Comparison of ENCODE assay signal across 9 cellular contexts in genomic region chr15:56821721-56822425, GRCh38.
DNase-seq lines count a peak whose midpoint lies in the region; ATAC-seq, FAIRE-seq and TF ChIP-seq lines count a peak whose summit lies in the region.
"Had no signal": no experiment of that assay in that cellular context is flagged by ENCODE, and none has a peak within 500 bp of the region (broad histone marks: within the 10 kb centered on the region; RNA-seq: fewer than 3 reads in every experiment).

No MANE protein-coding gene starts in this region.

- no peaks in the 10 kb centered on the region for H3K27me3 ChIP-seq in CD8-positive, alpha-beta T cell (ENCODE audit: insufficient read depth, low read length)
- H3K27me3 ChIP-seq in IMR-90 (ENCODE audit: control insufficient read depth, insufficient read depth, low read length) (no peaks in the 10 kb centered on the region), sigmoid colon (no peaks in the 10 kb centered on the region)

- 0 out of 3 replicates have a peak overlapping the region, but pooled peaks have one; percentile 2 for H2BK15ac ChIP-seq in IMR-90 (ENCODE audit: low read depth, low read length)

- no peaks in the 10 kb centered on the region for H3K36me3 Mint-ChIP-seq in CD8-positive, alpha-beta T cell

- TF ChIP-seq RAD21 in IMR-90 (IDR thresholded peaks at IDR 0.05; ENCODE audit: low read length): peak; percentile 85

- H3K27ac Mint-ChIP-seq in CD8-positive, alpha-beta T cell: no peak overlapping the region

- TF ChIP-seq POLR2A in IMR-90 (IDR thresholded peaks at IDR 0.05; ENCODE audit: low read depth, low read length) (no peak), sigmoid colon (IDR thresholded peaks at IDR 0.05) (no peak)

- no peak overlapping the region for H3K18ac ChIP-seq in IMR-90 (ENCODE audit: low read depth, low read length)

- no peak overlapping the region for H3K9ac ChIP-seq in IMR-90 (ENCODE audit: low read depth, low read length)

- TF ChIP-seq CTCF in CD8-positive, alpha-beta T cell (IDR thresholded peaks at IDR 0.05): no peak
- TF ChIP-seq CTCF in IMR-90 (conservative IDR thresholded peaks at IDR 0.05; ENCODE audit: low read depth, low read length): peak; percentile 79
- peak; percentile 42 to 70 (median 56) for TF ChIP-seq CTCF in sigmoid colon (IDR thresholded peaks at IDR 0.05)

- peak overlapping the region; percentile 43 for H2BK120ac ChIP-seq in IMR-90 (ENCODE audit: low read depth, low read length)

- no peak overlapping the region for H3K56ac ChIP-seq in IMR-90 (ENCODE audit: extremely low read depth, insufficient read depth, low read length)

- H4K91ac ChIP-seq in IMR-90 (ENCODE audit: insufficient read depth, low read depth, low read length): no peak overlapping the region

- no peaks in the 10 kb centered on the region for H4K20me1 ChIP-seq in IMR-90 (ENCODE audit: insufficient read depth, low read length)

- H2AK5ac ChIP-seq in IMR-90 (ENCODE audit: low read depth, low read length): peak overlapping the region; percentile 57

- H3K4me3 Mint-ChIP-seq in CD8-positive, alpha-beta T cell: no peak overlapping the region

- no peaks in the 10 kb centered on the region for H3K79me1 ChIP-seq in IMR-90 (ENCODE audit: low read depth in 1 of 2, low read length in 2 of 2)

- intact Hi-C loops in CD8-positive, alpha-beta T cell (cut with DNase I, micrococcal nuclease): loop anchor here in 1 of 2 experiments (1.0 kb wide), 1 partner anchor 484 kb away; no protein-coding TSS in a partner anchor
- intact Hi-C loops in IMR-90 (cut with micrococcal nuclease) (loop anchor here (1.0 to 5.0 kb wide), 6 partner anchors 96 to 705 kb away; partner anchors contain the start of gene TCF12), left ventricle myocardium superior (cut with micrococcal nuclease) (no loop called here), sigmoid colon (cut with DNase I) (loop anchor here (1.0 to 10.0 kb wide), 4 partner anchors 47 to 483 kb away; no protein-coding TSS in a partner anchor)

- H3K14ac ChIP-seq in IMR-90 (replicated peaks; ENCODE audit: low read depth, low read length): 0 out of 2 replicates have a peak overlapping the region, but pooled peaks have one; percentile 33

- no peak overlapping the region for H3K27ac ChIP-seq in CD8-positive, alpha-beta T cell (ENCODE audit: low read depth, low read length)
- H3K27ac ChIP-seq in IMR-90 (ENCODE audit: insufficient read depth, low read length): no peak overlapping the region
- H3K27ac ChIP-seq in sigmoid colon: no peak overlapping the region
- H3K27ac ChIP-seq: SK-N-MC had no signal

- WGBS in IMR-90 (ENCODE audit: extremely low coverage in 2 of 2, insufficient read length in 1 of 2), 2 experiments: no CpG with 5 or more reads among the region's 3 CpGs
- 19 to 53% methylated on average over 3 of the region's 3 CpGs for WGBS in sigmoid colon, 2 donors

- peaks cover 3% of the 10 kb centered on the region; the same call in 1 of the 2 replicates for H3K9me1 ChIP-seq in IMR-90 (ENCODE audit: insufficient read depth, low read length)

- no peaks in the 10 kb centered on the region for H3K4me1 Mint-ChIP-seq in CD8-positive, alpha-beta T cell (ENCODE audit: low read depth)

- DNase-seq in CD8-positive, alpha-beta T cell: peak; percentile 4 to 71 (median 33)
- DNase-seq in GM19239 (ENCODE audit: insufficient read length, low spot score) (peak; percentile 57), IMR-90 (peak; percentile 77), SHP77 treated with DMSO at 0.1 percent for 48 hours (lab: John Stamatoyannopoulos, UW) (peak; percentile 26), amniotic epithelial cell (ENCODE audit: low read depth) (peak; percentile 95), left ventricle myocardium superior (peak; percentile 47), sigmoid colon (peak; percentile 74)

- peak overlapping the region; percentile 2 for H2AK9ac ChIP-seq in IMR-90 (replicated peaks; ENCODE audit: low read depth, low read length, poor library complexity)

- H3K36me3 ChIP-seq in CD8-positive, alpha-beta T cell (ENCODE audit: insufficient read depth, low read length): no peaks in the 10 kb centered on the region
- H3K36me3 ChIP-seq in IMR-90 (ENCODE audit: control insufficient read depth, insufficient read depth, low read length): no peaks in the 10 kb centered on the region
- H3K36me3 ChIP-seq in sigmoid colon: no peaks in the 10 kb centered on the region

- peak overlapping the region; percentile 8 for H2AFZ ChIP-seq in IMR-90 (replicated peaks; ENCODE audit: low read length, poor library complexity)

- H2BK20ac ChIP-seq in IMR-90 (ENCODE audit: low read depth, low read length): peak overlapping the region; percentile 35; the same call in 1 of the 2 replicates

- BruUV-seq in IMR-90 (replicated peaks; lab: Mats Ljungman, UMichigan): no TSS peak

- peak overlapping the region in 1 of 2 experiments; percentile 22; a peak in 2 of 4 replicates for H4K8ac ChIP-seq in IMR-90 (ENCODE audit: low read depth in 2 of 2, low read length in 2 of 2)

- in situ Hi-C loops in IMR-90 (cut with MboI; ENCODE audit: low sequenced_read_pairs): loop anchor here (25.0 kb wide), 1 partner anchor 715 kb away; no protein-coding TSS in a partner anchor

- CTCF ChIA-PET in CD8-positive, alpha-beta T cell (lab: Charles Lee): interaction anchor here (0.7 to 3.0 kb wide), 7 partner anchors 8 to 706 kb away, joined by 3 to 18 read pairs (median 3); no protein-coding TSS in a partner anchor
- CTCF ChIA-PET in IMR-90 (lab: Yijun Ruan, JAX): interaction anchor here (0.6 to 1.4 kb wide), 8 partner anchors 49 to 485 kb away, joined by 3 to 6 read pairs (median 3); no protein-coding TSS in a partner anchor

- POLR2A ChIA-PET in CD8-positive, alpha-beta T cell (lab: Charles Lee): no interaction called here
- POLR2A ChIA-PET in IMR-90 (lab: Charles Lee; ENCODE audit: unreplicated experiment): no interaction called here

- H3K4me1 ChIP-seq in CD8-positive, alpha-beta T cell (ENCODE audit: insufficient read depth, low read length): no peaks in the 10 kb centered on the region
- H3K4me1 ChIP-seq in IMR-90 (ENCODE audit: control insufficient read depth, insufficient read depth, low read length): peaks cover 6% of the 10 kb centered on the region
- H3K4me1 ChIP-seq in sigmoid colon: peaks cover 0 to 9% (median 2%) of the 10 kb centered on the region in 4 donors

- H3K4me2 ChIP-seq in IMR-90 (ENCODE audit: low read depth, low read length): no peak overlapping the region

- no peak for ATAC-seq in CD8-positive, alpha-beta T cell
- ATAC-seq in IMR-90 (ENCODE audit: low read depth) (peak; percentile 95), left ventricle myocardium superior (peak; percentile 84), HG03439 (IDR thresholded peaks at IDR 0.05; ENCODE audit: unreplicated experiment) (no peak)

- TF ChIP-seq EP300 in sigmoid colon (IDR thresholded peaks at IDR 0.05): no peak

- FAIRE-seq in GM19239 (lab: Jason Lieb, UNC): peak; percentile 89

- dilution Hi-C loops in IMR-90 (cut with HindIII; ENCODE audit: low sequenced_read_pairs, unreplicated experiment): no loop called here

- H2BK5ac ChIP-seq in IMR-90 (ENCODE audit: low read depth, low read length, poor library complexity, severe bottlenecking): no peak overlapping the region

- H3K27me3 Mint-ChIP-seq in CD8-positive, alpha-beta T cell (ENCODE audit: low read depth): peaks cover 2% of the 10 kb centered on the region

- H3K23ac ChIP-seq in IMR-90 (ENCODE audit: low read depth, low read length): no peak overlapping the region

- H3K9me3 Mint-ChIP-seq in CD8-positive, alpha-beta T cell: no peaks in the 10 kb centered on the region

- peak overlapping the region; percentile 36; the same call in 1 of the 2 replicates for H3K4ac ChIP-seq in IMR-90 (ENCODE audit: low read depth, low read length)

- no peak overlapping the region for H4K5ac ChIP-seq in IMR-90 (ENCODE audit: low read depth, low read length)

- no peak overlapping the region for H3K4me3 ChIP-seq in CD8-positive, alpha-beta T cell (ENCODE audit: low read depth, low read length)
- no peak overlapping the region for H3K4me3 ChIP-seq in IMR-90 (ENCODE audit: insufficient read depth, low read depth, low read length)
- no peak overlapping the region for H3K4me3 ChIP-seq in sigmoid colon
- H3K4me3 ChIP-seq: SK-N-MC had no signal

- H3K9me3 ChIP-seq in CD8-positive, alpha-beta T cell (ENCODE audit: low read length): no peaks in the 10 kb centered on the region
- H3K9me3 ChIP-seq in IMR-90 (ENCODE audit: control insufficient read depth, insufficient read depth, low read length) (no peaks in the 10 kb centered on the region), sigmoid colon (no peaks in the 10 kb centered on the region)

TF ChIP-seq in IMR-90, 13 proteins besides CTCF, POLR2A, EP300 and RAD21:
- TF ChIP-seq FOS (IDR thresholded peaks at IDR 0.05; ENCODE audit: low read depth, low read length): no peak
- TF ChIP-seq CEBPB (IDR thresholded peaks at IDR 0.05; ENCODE audit: low read depth, low read length): no peak
- peak; percentile 72 for TF ChIP-seq SMC3 (IDR thresholded peaks at IDR 0.05; ENCODE audit: low read depth, low read length)

Comparison
In these comparisons a context has a peak if more than half of its experiments do, and no peak if none do; other contexts are left out.
1. ATAC-seq: peak in IMR-90 (single experiment) and left ventricle myocardium superior (single experiment); none in CD8-positive, alpha-beta T cell (single experiment) and HG03439 (single experiment).
2. DNase-seq: peak in every context shown above with its lines; median percentile 95 in amniotic epithelial cell; 77 in IMR-90; 74 in sigmoid colon; 57 in GM19239; 47 in left ventricle myocardium superior; 33 in CD8-positive, alpha-beta T cell; 26 in SHP77 treated with DMSO at 0.1 percent for 48 hours.